1 cellular context compared by ENCODE assay signal in genomic region chr16:84182680-84183571, GRCh38.
TF ChIP-seq lines count a peak whose summit lies in the region.

No MANE protein-coding gene starts in this region.

TF ChIP-seq in IMR-90, 13 proteins besides CTCF, POLR2A, EP300 and RAD21:
- TF ChIP-seq NFE2L2 (IDR thresholded peaks at IDR 0.05; ENCODE audit: low read depth, low read length), result no peak
- no peak for TF ChIP-seq CEBPB (IDR thresholded peaks at IDR 0.05; ENCODE audit: low read depth, low read length)
- no peak for TF ChIP-seq MXI1 (IDR thresholded peaks at IDR 0.05; ENCODE audit: borderline replicate concordance, low read depth, low read length)
- TF ChIP-seq FOS (IDR thresholded peaks at IDR 0.05; ENCODE audit: low read depth, low read length), result no peak
- no peak for TF ChIP-seq USF2 (IDR thresholded peaks at IDR 0.05; ENCODE audit: low read depth, low read length)
- TF ChIP-seq ELK1 (IDR thresholded peaks at IDR 0.05; ENCODE audit: borderline replicate concordance, low read depth, low read length), result no peak
- no peak for TF ChIP-seq RCOR1 (IDR thresholded peaks at IDR 0.05; ENCODE audit: insufficient replicate concordance, low read length)
- no peak for TF ChIP-seq CHD1 (IDR thresholded peaks at IDR 0.05; ENCODE audit: low read depth, low read length)
- no peak for TF ChIP-seq SMC3 (IDR thresholded peaks at IDR 0.05; ENCODE audit: low read depth, low read length)
- no peak for TF ChIP-seq MAZ (IDR thresholded peaks at IDR 0.05; ENCODE audit: borderline replicate concordance, low read depth, low read length)
- no peak for TF ChIP-seq RFX5 (IDR thresholded peaks at IDR 0.05; ENCODE audit: low read depth, low read length)
- no peak for TF ChIP-seq MAFK (IDR thresholded peaks at IDR 0.05; ENCODE audit: low read depth, low read length)
- TF ChIP-seq BHLHE40 (IDR thresholded peaks at IDR 0.05; ENCODE audit: low read depth, low read length), result no peak
TF ChIP-seq in IMR-90: peak in this region for 0.
